In the genomic region with DNA sequence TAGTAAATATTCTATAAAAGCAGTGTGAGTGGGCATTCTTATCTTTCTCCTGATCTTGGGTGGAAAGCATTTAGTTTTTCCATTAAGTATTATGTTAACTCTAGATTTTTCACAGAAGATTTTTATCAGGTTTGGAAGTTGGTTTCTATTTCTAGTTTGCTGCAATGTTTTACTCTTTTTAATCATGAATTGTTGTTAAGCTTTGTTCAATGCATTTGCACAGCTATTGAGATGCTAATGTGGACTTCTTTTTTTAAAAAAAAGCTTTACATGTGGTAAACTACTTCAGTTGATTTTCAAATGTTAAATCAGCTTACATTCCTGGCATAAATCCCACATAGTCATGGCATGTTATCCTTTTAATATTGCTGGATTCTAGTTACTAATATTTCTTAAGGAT, we compare ENCODE assay signal across 1 cellular context.
TF ChIP-seq lines count a peak whose summit lies in the region.

No MANE protein-coding gene starts in this region.

TF ChIP-seq in WTC11, 78 proteins besides CTCF, POLR2A, EP300 and RAD21 (continued from another document):
- TF ChIP-seq ZNF671 (CRISPR knock-in tag; IDR thresholded peaks at IDR 0.05) (no peak), FOXK1 (CRISPR knock-in tag; IDR thresholded peaks at IDR 0.05) (no peak), TP53 (CRISPR knock-in tag; IDR thresholded peaks at IDR 0.05) (no peak)
- TF ChIP-seq, protein P1, sequence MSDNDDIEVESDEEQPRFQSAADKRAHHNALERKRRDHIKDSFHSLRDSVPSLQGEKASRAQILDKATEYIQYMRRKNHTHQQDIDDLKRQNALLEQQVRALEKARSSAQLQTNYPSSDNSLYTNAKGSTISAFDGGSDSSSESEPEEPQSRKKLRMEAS (CRISPR knock-in tag; IDR thresholded peaks at IDR 0.05): no peak
- TF ChIP-seq, protein P2, sequence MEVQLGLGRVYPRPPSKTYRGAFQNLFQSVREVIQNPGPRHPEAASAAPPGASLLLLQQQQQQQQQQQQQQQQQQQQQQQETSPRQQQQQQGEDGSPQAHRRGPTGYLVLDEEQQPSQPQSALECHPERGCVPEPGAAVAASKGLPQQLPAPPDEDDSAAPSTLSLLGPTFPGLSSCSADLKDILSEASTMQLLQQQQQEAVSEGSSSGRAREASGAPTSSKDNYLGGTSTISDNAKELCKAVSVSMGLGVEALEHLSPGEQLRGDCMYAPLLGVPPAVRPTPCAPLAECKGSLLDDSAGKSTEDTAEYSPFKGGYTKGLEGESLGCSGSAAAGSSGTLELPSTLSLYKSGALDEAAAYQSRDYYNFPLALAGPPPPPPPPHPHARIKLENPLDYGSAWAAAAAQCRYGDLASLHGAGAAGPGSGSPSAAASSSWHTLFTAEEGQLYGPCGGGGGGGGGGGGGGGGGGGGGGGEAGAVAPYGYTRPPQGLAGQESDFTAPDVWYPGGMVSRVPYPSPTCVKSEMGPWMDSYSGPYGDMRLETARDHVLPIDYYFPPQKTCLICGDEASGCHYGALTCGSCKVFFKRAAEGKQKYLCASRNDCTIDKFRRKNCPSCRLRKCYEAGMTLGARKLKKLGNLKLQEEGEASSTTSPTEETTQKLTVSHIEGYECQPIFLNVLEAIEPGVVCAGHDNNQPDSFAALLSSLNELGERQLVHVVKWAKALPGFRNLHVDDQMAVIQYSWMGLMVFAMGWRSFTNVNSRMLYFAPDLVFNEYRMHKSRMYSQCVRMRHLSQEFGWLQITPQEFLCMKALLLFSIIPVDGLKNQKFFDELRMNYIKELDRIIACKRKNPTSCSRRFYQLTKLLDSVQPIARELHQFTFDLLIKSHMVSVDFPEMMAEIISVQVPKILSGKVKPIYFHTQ (CRISPR knock-in tag; IDR thresholded peaks at IDR 0.05): no peak
